Comparison of ENCODE assay signal across 10 cellular contexts in the genomic region with DNA sequence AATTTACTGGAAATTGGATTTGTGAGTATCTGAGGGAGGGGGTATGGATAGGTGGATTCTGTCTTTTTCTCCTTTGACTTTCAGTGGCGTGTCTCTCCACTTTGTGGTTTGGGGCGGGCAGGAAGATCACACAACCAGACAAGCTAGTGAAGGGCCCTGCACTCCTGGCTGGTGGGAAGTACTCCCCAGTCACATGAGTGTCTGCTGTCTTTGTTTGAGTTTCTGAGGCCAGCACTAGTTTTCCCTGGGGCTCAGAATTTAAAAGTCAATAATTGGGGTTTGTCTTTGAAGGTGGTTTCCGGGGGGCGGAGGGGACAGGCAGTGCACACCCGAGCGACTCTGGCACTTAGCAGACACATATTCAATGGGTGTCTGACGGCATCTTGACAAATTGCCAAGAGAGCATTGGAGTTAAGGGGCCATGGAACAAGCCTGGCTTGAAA.
DNase-seq lines count a peak whose midpoint lies in the region; ATAC-seq and TF ChIP-seq lines count a peak whose summit lies in the region.
"Had no signal": no experiment of that assay in that cellular context is flagged by ENCODE, and none has a peak within 500 bp of the region (broad histone marks: within the 10 kb centered on the region; RNA-seq: fewer than 3 reads in every experiment).

No MANE protein-coding gene starts in this region.

- no peaks in the 10 kb centered on the region for H3K27me3 Mint-ChIP-seq in activated CD8-positive, alpha-beta T cell treated with anti-CD3 and anti-CD28 coated beads, Interleukin-2, amount 10 ng/mL, durations not matched to agents 7 days and 5 days (ENCODE audit: low read depth)
- H3K27me3 Mint-ChIP-seq in activated CD8-positive, alpha-beta T cell treated with anti-CD3 and anti-CD28 coated beads for 36 hours, result no peaks in the 10 kb centered on the region
- H3K27me3 Mint-ChIP-seq in activated naive CD8-positive, alpha-beta T cell treated with anti-CD3 and anti-CD28 coated beads for 36 hours, result no peaks in the 10 kb centered on the region

- no peak overlapping the region for H3K4me2 ChIP-seq in MM.1S (ENCODE audit: low read depth, low read length)

- peak; percentile 64 for ATAC-seq in activated CD8-positive, alpha-beta T cell treated with anti-CD3 and anti-CD28 coated beads, Interleukin-2, amount 10 ng/mL, durations not matched to agents 7 days and 5 days
- no peak for ATAC-seq in activated CD8-positive, alpha-beta T cell treated with anti-CD3 and anti-CD28 coated beads for 36 hours
- ATAC-seq in HG02642 (IDR thresholded peaks at IDR 0.05; ENCODE audit: poor library complexity, unreplicated experiment) (no peak), GM19452 (IDR thresholded peaks at IDR 0.05; ENCODE audit: unreplicated experiment) (no peak)

- H3K4me3 ChIP-seq in skin epidermis (no peak overlapping the region), MM.1S (ENCODE audit: low read length) (no peak overlapping the region)
- H3K4me3 ChIP-seq: Peyer's patch had no signal

- H3K9ac ChIP-seq in MM.1S (ENCODE audit: low read length), result no peak overlapping the region

- peaks cover 16% of the 10 kb centered on the region for H3K36me3 Mint-ChIP-seq in activated CD8-positive, alpha-beta T cell treated with anti-CD3 and anti-CD28 coated beads, Interleukin-2, amount 10 ng/mL, durations not matched to agents 7 days and 5 days (ENCODE audit: low read depth)
- H3K36me3 Mint-ChIP-seq in activated CD8-positive, alpha-beta T cell treated with anti-CD3 and anti-CD28 coated beads for 36 hours (ENCODE audit: low read depth), result peaks cover 6% of the 10 kb centered on the region
- H3K36me3 Mint-ChIP-seq in activated naive CD8-positive, alpha-beta T cell treated with anti-CD3 and anti-CD28 coated beads for 36 hours, result peaks cover 10% of the 10 kb centered on the region

- in situ Hi-C loops in KBM-7 (cut with MboI; ENCODE audit: low pct_unique_long_range_greater_than_20kb, low sequenced_read_pairs), result no loop called here

- no peaks in the 10 kb centered on the region for H3K36me3 ChIP-seq in MM.1S (replicated peaks; ENCODE audit: insufficient read depth, low read length)
- H3K36me3 ChIP-seq: Peyer's patch had no signal

- peaks cover 9% of the 10 kb centered on the region; the same call in 1 of the 2 replicates for H3F3A ChIP-seq in MM.1S (ENCODE audit: insufficient read depth, low read length)

- no peak for TF ChIP-seq CTCF in activated CD8-positive, alpha-beta T cell treated with anti-CD3 and anti-CD28 coated beads for 36 hours (IDR thresholded peaks at IDR 0.05)
- TF ChIP-seq CTCF in MM.1S (IDR thresholded peaks at IDR 0.05; ENCODE audit: low read length), result no peak

- peaks cover 4% of the 10 kb centered on the region; the same call in 1 of the 2 replicates for H3K4me1 ChIP-seq in MM.1S (ENCODE audit: low read length)

- peak overlapping the region; percentile 71 for H3K27ac Mint-ChIP-seq in activated CD8-positive, alpha-beta T cell treated with anti-CD3 and anti-CD28 coated beads, Interleukin-2, amount 10 ng/mL, durations not matched to agents 7 days and 5 days
- H3K27ac Mint-ChIP-seq in activated CD8-positive, alpha-beta T cell treated with anti-CD3 and anti-CD28 coated beads for 36 hours, result no peak overlapping the region
- H3K27ac Mint-ChIP-seq in activated naive CD8-positive, alpha-beta T cell treated with anti-CD3 and anti-CD28 coated beads for 36 hours, result peak overlapping the region; percentile 77

- POLR2A ChIA-PET in activated CD8-positive, alpha-beta T cell treated with anti-CD3 and anti-CD28 coated beads, Interleukin-2, amount 10 ng/mL, durations not matched to agents 7 days and 5 days (lab: Charles Lee), result no interaction called here
- POLR2A ChIA-PET in activated CD8-positive, alpha-beta T cell treated with anti-CD3 and anti-CD28 coated beads for 36 hours (lab: Charles Lee), result no interaction called here

- H3K9me3 ChIP-seq in MM.1S (replicated peaks; ENCODE audit: insufficient read depth, low read length), result no peaks in the 10 kb centered on the region
- H3K9me3 ChIP-seq: Peyer's patch had no signal

- H3K9me3 Mint-ChIP-seq in activated CD8-positive, alpha-beta T cell treated with anti-CD3 and anti-CD28 coated beads, Interleukin-2, amount 10 ng/mL, durations not matched to agents 7 days and 5 days (ENCODE audit: insufficient read depth), result peaks cover 6% of the 10 kb centered on the region
- peaks cover 5% of the 10 kb centered on the region for H3K9me3 Mint-ChIP-seq in activated CD8-positive, alpha-beta T cell treated with anti-CD3 and anti-CD28 coated beads for 36 hours
- peaks cover 8% of the 10 kb centered on the region for H3K9me3 Mint-ChIP-seq in activated naive CD8-positive, alpha-beta T cell treated with anti-CD3 and anti-CD28 coated beads for 36 hours

- no peaks in the 10 kb centered on the region for H3K9me2 ChIP-seq in MM.1S (replicated peaks; ENCODE audit: insufficient read depth, low read length)

- H3K4me3 Mint-ChIP-seq in activated CD8-positive, alpha-beta T cell treated with anti-CD3 and anti-CD28 coated beads, Interleukin-2, amount 10 ng/mL, durations not matched to agents 7 days and 5 days, result peak overlapping the region; percentile 17
- H3K4me3 Mint-ChIP-seq in activated CD8-positive, alpha-beta T cell treated with anti-CD3 and anti-CD28 coated beads for 36 hours, result no peak overlapping the region
- peak overlapping the region; percentile 1 for H3K4me3 Mint-ChIP-seq in activated naive CD8-positive, alpha-beta T cell treated with anti-CD3 and anti-CD28 coated beads for 36 hours

- H3K27ac ChIP-seq in skin epidermis (peak overlapping the region in 12 of 21 experiments; percentile 4 to 77 (median 36)), MM.1S (ENCODE audit: low read length) (no peak overlapping the region)

- H2AFZ ChIP-seq in MM.1S (ENCODE audit: low read length), result no peak overlapping the region

- CTCF ChIA-PET in activated CD8-positive, alpha-beta T cell treated with anti-CD3 and anti-CD28 coated beads, Interleukin-2, amount 10 ng/mL, durations not matched to agents 7 days and 5 days (lab: Charles Lee), result interaction anchor here (2.6 kb wide), 1 partner anchor 148 kb away, joined by 12 read pairs; no protein-coding TSS in a partner anchor
- CTCF ChIA-PET in activated CD8-positive, alpha-beta T cell treated with anti-CD3 and anti-CD28 coated beads for 36 hours (lab: Charles Lee), result interaction anchor here (1.2 kb wide), 1 partner anchor 146 kb away, joined by 4 read pairs; no protein-coding TSS in a partner anchor

- H3K27me3 ChIP-seq in MM.1S (replicated peaks; ENCODE audit: insufficient read depth, low read length), result peaks cover 17% of the 10 kb centered on the region
- H3K27me3 ChIP-seq: Peyer's patch had no signal

- no peaks in the 10 kb centered on the region for H3K79me2 ChIP-seq in MM.1S (ENCODE audit: low read length)

- peaks cover 69% of the 10 kb centered on the region for H3K4me1 Mint-ChIP-seq in activated CD8-positive, alpha-beta T cell treated with anti-CD3 and anti-CD28 coated beads, Interleukin-2, amount 10 ng/mL, durations not matched to agents 7 days and 5 days (ENCODE audit: low read depth)
- H3K4me1 Mint-ChIP-seq in activated CD8-positive, alpha-beta T cell treated with anti-CD3 and anti-CD28 coated beads for 36 hours (ENCODE audit: low read depth), result peaks cover 35% of the 10 kb centered on the region
- H3K4me1 Mint-ChIP-seq in activated naive CD8-positive, alpha-beta T cell treated with anti-CD3 and anti-CD28 coated beads for 36 hours, result peaks cover 45% of the 10 kb centered on the region

- no peaks in the 10 kb centered on the region for H4K20me1 ChIP-seq in MM.1S (ENCODE audit: insufficient read depth, low read length)

- intact Hi-C loops in activated CD8-positive, alpha-beta T cell treated with anti-CD3 and anti-CD28 coated beads for 36 hours (cut with micrococcal nuclease), result no loop called here

- peak; percentile 51 for DNase-seq in activated CD8-positive, alpha-beta T cell treated with anti-CD3 and anti-CD28 coated beads, Interleukin-2, amount 10 ng/mL, durations not matched to agents 7 days and 5 days
- DNase-seq in activated CD8-positive, alpha-beta T cell treated with anti-CD3 and anti-CD28 coated beads for 36 hours, result no peak
- DNase-seq in KBM-7, result peak; percentile 76
- DNase-seq in activated naive CD8-positive, alpha-beta T cell treated with anti-CD3 and anti-CD28 coated beads for 36 hours, result peak; percentile 22
- no peak for DNase-seq in MM.1S
- DNase-seq: IMR-90 had no signal

Comparison
In these comparisons a context has a peak if more than half of its experiments do, and no peak if none do; other contexts are left out.
1. DNase-seq: peak in activated CD8-positive, alpha-beta T cell treated with anti-CD3 and anti-CD28 coated beads, Interleukin-2, amount 10 ng/mL, durations not matched to agents 7 days and 5 days (single experiment), KBM-7 (single experiment) and activated naive CD8-positive, alpha-beta T cell treated with anti-CD3 and anti-CD28 coated beads for 36 hours (single experiment); none in activated CD8-positive, alpha-beta T cell treated with anti-CD3 and anti-CD28 coated beads for 36 hours (single experiment) and MM.1S (single experiment).